Comparison of ENCODE assay signal across 8 cellular contexts in the genomic region with DNA sequence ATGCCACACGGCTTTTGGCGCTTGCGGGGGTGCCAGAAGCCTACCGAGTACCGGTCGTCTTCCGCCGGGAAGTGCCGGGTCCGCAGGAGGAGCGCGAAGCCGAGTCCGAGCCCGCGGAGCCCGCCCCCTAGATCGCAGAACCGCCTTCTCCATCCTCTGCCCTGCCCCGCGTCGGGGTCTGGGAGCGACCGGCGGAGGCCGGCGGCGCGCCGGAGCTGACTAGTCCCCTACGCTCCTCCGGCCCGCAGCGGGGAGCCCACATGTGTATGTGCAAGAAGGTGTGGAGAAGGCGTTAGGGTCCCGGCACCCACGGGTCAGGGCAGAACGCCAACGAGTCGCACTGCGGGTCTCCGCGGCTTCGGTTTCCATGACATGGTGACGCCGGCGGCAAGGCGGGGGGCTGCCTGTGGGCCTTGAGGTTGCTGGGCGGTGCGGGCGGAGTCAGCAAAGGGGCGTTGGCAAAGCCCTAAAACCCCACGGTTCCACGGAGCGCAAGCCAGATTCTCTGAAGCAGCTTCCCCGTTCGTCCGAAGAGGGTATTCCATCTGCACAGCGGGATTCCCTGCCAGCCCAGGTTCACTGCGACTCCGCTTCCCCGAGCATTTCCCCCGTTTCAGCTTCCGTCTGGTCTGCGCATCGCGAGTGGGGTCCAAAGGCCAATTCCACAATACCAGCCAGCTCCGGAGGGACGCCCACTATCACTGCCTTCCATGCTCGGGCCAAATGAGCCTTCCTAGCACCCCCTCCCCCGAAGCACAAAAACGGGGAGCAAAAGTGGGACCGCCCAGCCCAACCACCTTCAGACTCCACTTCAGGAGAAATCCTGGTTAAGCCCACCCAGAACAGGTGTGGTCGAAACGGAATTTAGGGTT. TPM values are rescaled to one million over a fixed set of nuclear protein-coding genes. Genes with fewer than 3 reads are reported as not detected.
DNase-seq lines count a peak whose midpoint lies in the region; ATAC-seq and TF ChIP-seq lines count a peak whose summit lies in the region.

No MANE protein-coding gene starts in this region.

- TF ChIP-seq CTCF in Calu3 (IDR thresholded peaks at IDR 0.05; ENCODE audit: unreplicated experiment), result no peak
- TF ChIP-seq CTCF in brain (conservative IDR thresholded peaks at IDR 0.05), result no peak

- H3K4me1 Mint-ChIP-seq in Calu3 (ENCODE audit: low read depth, unreplicated experiment) (peaks cover 56% of the 10 kb centered on the region), brain (peaks cover 81% of the 10 kb centered on the region)
- H3K4me1 Mint-ChIP-seq in naive thymus-derived CD8-positive, alpha-beta T cell, result peaks cover 37 to 86% (median 73%) of the 10 kb centered on the region in 4 donors

- H3K4me3 Mint-ChIP-seq in Calu3 (ENCODE audit: low read depth, unreplicated experiment) (peak overlapping the region; percentile 74), brain (peak overlapping the region; percentile 82 to 88 (median 82))
- H3K4me3 Mint-ChIP-seq in naive thymus-derived CD8-positive, alpha-beta T cell, result peak overlapping the region; percentile 48 to 85 (median 74)

- POLR2A ChIA-PET in naive thymus-derived CD8-positive, alpha-beta T cell (lab: Charles Lee), result interaction anchor here (0.7 to 1.0 kb wide), 2 partner anchors 11 to 14 kb away, joined by 3 read pairs; partner anchors contain the start of gene AATF

- H3K36me3 Mint-ChIP-seq in Calu3 (ENCODE audit: insufficient read depth, unreplicated experiment) (peaks cover 18% of the 10 kb centered on the region), brain (no peaks in the 10 kb centered on the region)
- H3K36me3 Mint-ChIP-seq in naive thymus-derived CD8-positive, alpha-beta T cell, result peaks cover 0 to 9% (median 0%) of the 10 kb centered on the region in 3 donors

- H3K27ac Mint-ChIP-seq in Calu3 (ENCODE audit: unreplicated experiment) (peak overlapping the region; percentile 4), brain (peak overlapping the region in 3 of 5 experiments; percentile 45 to 82 (median 49))
- H3K27ac Mint-ChIP-seq in naive thymus-derived CD8-positive, alpha-beta T cell, result peak overlapping the region in 4 of 10 donors; percentile 11 to 57 (median 38)

- intact Hi-C loops in Calu3 (cut with micrococcal nuclease; ENCODE audit: unreplicated experiment), result no loop called here

- ATAC-seq in naive thymus-derived CD8-positive, alpha-beta T cell, result peak; percentile 21 to 28
- ATAC-seq in HG02981 (IDR thresholded peaks at IDR 0.05; ENCODE audit: unreplicated experiment), result no peak
- ATAC-seq in HG03342 (IDR thresholded peaks at IDR 0.05; ENCODE audit: unreplicated experiment), result no peak
- ATAC-seq in HG02970 (IDR thresholded peaks at IDR 0.05; ENCODE audit: low FRiP score, unreplicated experiment), result no peak
- ATAC-seq in GM21717 (IDR thresholded peaks at IDR 0.05; ENCODE audit: unreplicated experiment), result no peak

- H3K9me3 Mint-ChIP-seq in Calu3 (ENCODE audit: low read depth, unreplicated experiment), result no peaks in the 10 kb centered on the region
- peaks cover 0 to 2% (median 0%) of the 10 kb centered on the region in 5 experiments for H3K9me3 Mint-ChIP-seq in brain
- peaks cover 0 to 2% (median 0%) of the 10 kb centered on the region in 9 donors for H3K9me3 Mint-ChIP-seq in naive thymus-derived CD8-positive, alpha-beta T cell

- peak; percentile 50 for DNase-seq in Calu3
- DNase-seq in HuH-7.5 (ENCODE audit: low spot score), result peak; percentile 59
- peak in 3 of 10 donors; percentile 37 for DNase-seq in naive thymus-derived CD8-positive, alpha-beta T cell

- BruUV-seq in Calu3 (replicated peaks; lab: Mats Ljungman, UMichigan), result no TSS peak

- H3K27me3 Mint-ChIP-seq in Calu3 (ENCODE audit: unreplicated experiment) (peaks cover 100% of the 10 kb centered on the region), brain (peaks cover 100% of the 10 kb centered on the region)
- peaks cover 60 to 95% (median 74%) of the 10 kb centered on the region in 5 donors for H3K27me3 Mint-ChIP-seq in naive thymus-derived CD8-positive, alpha-beta T cell

- CTCF ChIA-PET in Calu3 (lab: Charles Lee), result interaction anchor here (0.9 kb wide), 1 partner anchor 14 kb away, joined by 3 read pairs; no protein-coding TSS in a partner anchor

RNA-seq across cellular contexts. Expression of gene LHX1, which starts 2.3 kb away (rescaled TPM):
- total RNA-seq in Calu3 (2022), result 0.35 and 1.4 TPM in 2 replicates
- not detected for polyA plus RNA-seq in brain (ENCODE audit: insufficient read depth, low read depth, low replicate concordance)
- not detected for total RNA-seq in naive thymus-derived CD8-positive, alpha-beta T cell
- not detected for polyA plus RNA-seq in naive thymus-derived CD8-positive, alpha-beta T cell

RNA-seq across cellular contexts. Expression of gene AATF, which starts 13.8 kb away (rescaled TPM):
- total RNA-seq in Calu3 (2022), result 186 and 209 TPM in 2 replicates
- polyA plus RNA-seq in brain (ENCODE audit: insufficient read depth, low read depth, low replicate concordance), result 72.4 TPM
- 10 to 100 TPM; 59.7 to 65.0 TPM for total RNA-seq in naive thymus-derived CD8-positive, alpha-beta T cell
- 10 to 100 TPM; 64.2 to 89.7 (median 69.9) TPM for polyA plus RNA-seq in naive thymus-derived CD8-positive, alpha-beta T cell

Comparison
In these comparisons a context has a peak if more than half of its experiments do, and no peak if none do; other contexts are left out.
1. ATAC-seq: peak in naive thymus-derived CD8-positive, alpha-beta T cell (2 of 2); none in HG02981 (single experiment), HG03342 (single experiment), HG02970 (single experiment) and GM21717 (single experiment).
2. Peak in every context shown above with its lines, with median percentiles within 50 percentile points of each other: H3K4me3 Mint-ChIP-seq.